In the genomic region with DNA sequence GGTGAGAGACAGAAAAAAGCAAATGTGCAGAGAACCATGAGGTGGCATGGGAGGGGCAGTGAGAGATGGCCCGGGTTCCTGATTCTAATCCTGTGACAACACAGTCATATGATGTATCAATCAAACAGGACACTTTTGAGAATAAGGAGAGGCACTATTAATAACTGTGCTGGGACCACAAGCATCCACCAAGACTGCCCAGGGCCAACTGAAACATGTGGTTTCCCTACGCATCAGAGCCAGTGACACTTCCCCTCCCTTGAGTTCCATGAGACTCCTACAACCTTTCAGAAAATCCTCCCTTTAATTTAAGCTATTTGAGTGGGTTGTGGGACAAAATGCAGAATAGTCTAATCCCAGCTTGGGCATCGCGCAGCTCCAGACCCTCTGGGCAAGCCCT, we compare ENCODE assay signal across 12 cellular contexts. TPM values are rescaled to one million over a fixed set of nuclear protein-coding genes. Genes with fewer than 3 reads are reported as not detected.
DNase-seq lines count a peak whose midpoint lies in the region; ATAC-seq and TF ChIP-seq lines count a peak whose summit lies in the region.
"Had no signal": no experiment of that assay in that cellular context is flagged by ENCODE, and none has a peak within 500 bp of the region (broad histone marks: within the 10 kb centered on the region; RNA-seq: fewer than 3 reads in every experiment).

No MANE protein-coding gene starts in this region.

- H3K4me1 ChIP-seq in left ventricle myocardium inferior (peaks cover 72% of the 10 kb centered on the region), mucosa of descending colon (ENCODE audit: low read depth) (no peaks in the 10 kb centered on the region)

- no peak overlapping the region for H3K27ac ChIP-seq in left ventricle myocardium inferior (replicated peaks)

- H3K36me3 ChIP-seq in left ventricle myocardium inferior (no peaks in the 10 kb centered on the region), mucosa of descending colon (ENCODE audit: low read depth) (no peaks in the 10 kb centered on the region)

- H3K9me3 ChIP-seq in left ventricle myocardium inferior (replicated peaks) (no peaks in the 10 kb centered on the region), mucosa of descending colon (no peaks in the 10 kb centered on the region)

- H3K27ac Mint-ChIP-seq in activated T-helper 2 cell treated with anti-CD3 and anti-CD28 coated beads, Interferon-gamma antibody, Interleukin-2, Interleukin-4, amounts not matched to agents 10 μg/mL and 5 μg/mL and 100 μg/mL, durations not matched to agents 14 hours and 24 hours and 36 hours, result peak overlapping the region; percentile 8
- H3K27ac Mint-ChIP-seq: nephron progenitor cell had no signal

- no peaks in the 10 kb centered on the region for H3K9me3 Mint-ChIP-seq in activated T-helper 2 cell treated with anti-CD3 and anti-CD28 coated beads, Interferon-gamma antibody, Interleukin-2, Interleukin-4, amounts not matched to agents 10 μg/mL and 5 μg/mL and 100 μg/mL, durations not matched to agents 14 hours and 24 hours and 36 hours
- H3K9me3 Mint-ChIP-seq: nephron progenitor cell had no signal

- H3K36me3 Mint-ChIP-seq in activated T-helper 2 cell treated with anti-CD3 and anti-CD28 coated beads, Interferon-gamma antibody, Interleukin-2, Interleukin-4, amounts not matched to agents 10 μg/mL and 5 μg/mL and 100 μg/mL, durations not matched to agents 14 hours and 24 hours and 36 hours (ENCODE audit: low read depth), result peaks cover 9% of the 10 kb centered on the region

- ATAC-seq in mucosa of descending colon (peak; percentile 18), GM18517 (IDR thresholded peaks at IDR 0.05; ENCODE audit: unreplicated experiment) (no peak)

- no peaks in the 10 kb centered on the region for H3K27me3 Mint-ChIP-seq in activated T-helper 2 cell treated with anti-CD3 and anti-CD28 coated beads, Interferon-gamma antibody, Interleukin-2, Interleukin-4, amounts not matched to agents 10 μg/mL and 5 μg/mL and 100 μg/mL, durations not matched to agents 14 hours and 24 hours and 36 hours (ENCODE audit: low read depth)

- H3K4me3 ChIP-seq in left ventricle myocardium inferior (no peak overlapping the region), mucosa of descending colon (no peak overlapping the region)

- no peak overlapping the region for H3K4me3 Mint-ChIP-seq in activated T-helper 2 cell treated with anti-CD3 and anti-CD28 coated beads, Interferon-gamma antibody, Interleukin-2, Interleukin-4, amounts not matched to agents 10 μg/mL and 5 μg/mL and 100 μg/mL, durations not matched to agents 14 hours and 24 hours and 36 hours (ENCODE audit: low read depth)
- H3K4me3 Mint-ChIP-seq: nephron progenitor cell had no signal

- intact Hi-C loops in cardiac septum (cut with DNase I), result no loop called here
- intact Hi-C loops in left ventricle myocardium inferior (cut with micrococcal nuclease), result no loop called here
- intact Hi-C loops in activated T-helper 2 cell treated with anti-CD3 and anti-CD28 coated beads, Interferon-gamma antibody, Interleukin-2, Interleukin-4, amounts not matched to agents 10 μg/mL and 5 μg/mL and 100 μg/mL, durations not matched to agents 14 hours and 24 hours and 36 hours (cut with micrococcal nuclease), result loop anchor here (10.0 kb wide), 1 partner anchor 990 kb away; no protein-coding TSS in a partner anchor
- intact Hi-C loops in mucosa of descending colon (cut with DNase I, micrococcal nuclease), result no loop called here

- peaks cover 58% of the 10 kb centered on the region for H3K4me1 Mint-ChIP-seq in activated T-helper 2 cell treated with anti-CD3 and anti-CD28 coated beads, Interferon-gamma antibody, Interleukin-2, Interleukin-4, amounts not matched to agents 10 μg/mL and 5 μg/mL and 100 μg/mL, durations not matched to agents 14 hours and 24 hours and 36 hours (ENCODE audit: low read depth)

- DNase-seq in cardiac septum (ENCODE audit: low spot score), result peak; percentile 75
- DNase-seq in left ventricle myocardium inferior, result no peak
- no peak for DNase-seq in activated T-helper 2 cell treated with anti-CD3 and anti-CD28 coated beads, Interferon-gamma antibody, Interleukin-2, Interleukin-4, amounts not matched to agents 10 μg/mL and 5 μg/mL and 100 μg/mL, durations not matched to agents 14 hours and 24 hours and 36 hours (ENCODE audit: low spot score)
- DNase-seq in mucosa of descending colon, result no peak
- DNase-seq in NAMALWA (ENCODE audit: low spot score), result no peak
- DNase-seq in NCI-H2227 (lab: John Stamatoyannopoulos, UW; ENCODE audit: unreplicated experiment), result no peak
- DNase-seq in stimulated activated CD4-positive, alpha-beta T cell treated with anti-CD3 and anti-CD28 coated beads, Interleukin-15, amount 100 ng/mL, for 24 hours, result no peak
- DNase-seq: central memory CD4-positive, alpha-beta T cell; COR-L47; NCI-H187 treated with DMSO at 0.1 percent for 48 hours; nephron progenitor cell had no signal

- no peaks in the 10 kb centered on the region for H3K27me3 ChIP-seq in left ventricle myocardium inferior (ENCODE audit: low read depth)

- TF ChIP-seq CTCF in left ventricle myocardium inferior (IDR thresholded peaks at IDR 0.05; ENCODE audit: borderline replicate concordance) (no peak), mucosa of descending colon (IDR thresholded peaks at IDR 0.05) (no peak)

RNA-seq across cellular contexts. Expression of a gene that starts 17.4 kb away (rescaled TPM):
- total RNA-seq in cardiac septum (11.4 TPM), left ventricle myocardium inferior (8.8 TPM), mucosa of descending colon (10 to 100 TPM in 2 of 3 donors, 1 to 10 TPM in 1; 5.9 to 20.8 (median 10.9) TPM)
- total RNA-seq in activated T-helper 2 cell treated with anti-CD3 and anti-CD28 coated beads, Interferon-gamma antibody, Interleukin-2, Interleukin-4, amounts not matched to agents 10 μg/mL and 5 μg/mL and 100 μg/mL, durations not matched to agents 14 hours and 24 hours and 36 hours, result 14.8 and 15.0 TPM in 2 replicates
